Comparison of ENCODE assay signal across 1 cellular context in the genomic region with DNA sequence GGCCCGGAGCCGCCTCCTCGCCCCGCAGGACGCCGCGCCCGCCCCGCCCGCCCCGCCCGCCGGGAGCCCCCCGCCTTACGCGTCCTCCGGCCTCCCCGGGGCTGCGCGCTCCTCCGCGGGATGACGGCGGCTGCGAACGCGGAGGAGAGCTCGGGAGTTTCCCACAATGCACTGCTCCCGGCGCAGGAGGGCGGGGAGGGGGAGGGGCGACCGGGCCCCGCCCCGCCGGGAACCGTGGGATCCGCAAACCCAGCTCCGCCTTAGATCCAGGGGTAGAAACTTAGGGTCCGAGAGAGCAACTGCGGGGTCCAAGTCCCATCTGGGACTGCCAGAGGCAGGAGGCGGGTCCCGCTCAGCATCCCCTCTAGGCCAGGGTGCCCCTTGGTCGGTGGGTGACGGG.
TF ChIP-seq lines count a peak whose summit lies in the region.

A gene (minus strand): TSS at position 140 of the 400 bp plus-strand sequence. CDS start 1,514 bp downstream, outside the sequence.

TF ChIP-seq in HEK293, 187 proteins besides CTCF, POLR2A, EP300 and RAD21 (continued from another document):
- TF ChIP-seq, protein P1, sequence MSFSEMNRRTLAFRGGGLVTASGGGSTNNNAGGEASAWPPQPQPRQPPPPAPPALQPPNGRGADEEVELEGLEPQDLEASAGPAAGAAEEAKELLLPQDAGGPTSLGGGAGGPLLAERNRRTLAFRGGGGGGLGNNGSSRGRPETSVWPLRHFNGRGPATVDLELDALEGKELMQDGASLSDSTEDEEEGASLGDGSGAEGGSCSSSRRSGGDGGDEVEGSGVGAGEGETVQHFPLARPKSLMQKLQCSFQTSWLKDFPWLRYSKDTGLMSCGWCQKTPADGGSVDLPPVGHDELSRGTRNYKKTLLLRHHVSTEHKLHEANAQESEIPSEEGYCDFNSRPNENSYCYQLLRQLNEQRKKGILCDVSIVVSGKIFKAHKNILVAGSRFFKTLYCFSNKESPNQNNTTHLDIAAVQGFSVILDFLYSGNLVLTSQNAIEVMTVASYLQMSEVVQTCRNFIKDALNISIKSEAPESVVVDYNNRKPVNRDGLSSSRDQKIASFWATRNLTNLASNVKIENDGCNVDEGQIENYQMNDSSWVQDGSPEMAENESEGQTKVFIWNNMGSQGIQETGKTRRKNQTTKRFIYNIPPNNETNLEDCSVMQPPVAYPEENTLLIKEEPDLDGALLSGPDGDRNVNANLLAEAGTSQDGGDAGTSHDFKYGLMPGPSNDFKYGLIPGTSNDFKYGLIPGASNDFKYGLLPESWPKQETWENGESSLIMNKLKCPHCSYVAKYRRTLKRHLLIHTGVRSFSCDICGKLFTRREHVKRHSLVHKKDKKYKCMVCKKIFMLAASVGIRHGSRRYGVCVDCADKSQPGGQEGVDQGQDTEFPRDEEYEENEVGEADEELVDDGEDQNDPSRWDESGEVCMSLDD (tag by site-specific recombination; IDR thresholded peaks at IDR 0.05), result no peak
- TF ChIP-seq, protein P2, sequence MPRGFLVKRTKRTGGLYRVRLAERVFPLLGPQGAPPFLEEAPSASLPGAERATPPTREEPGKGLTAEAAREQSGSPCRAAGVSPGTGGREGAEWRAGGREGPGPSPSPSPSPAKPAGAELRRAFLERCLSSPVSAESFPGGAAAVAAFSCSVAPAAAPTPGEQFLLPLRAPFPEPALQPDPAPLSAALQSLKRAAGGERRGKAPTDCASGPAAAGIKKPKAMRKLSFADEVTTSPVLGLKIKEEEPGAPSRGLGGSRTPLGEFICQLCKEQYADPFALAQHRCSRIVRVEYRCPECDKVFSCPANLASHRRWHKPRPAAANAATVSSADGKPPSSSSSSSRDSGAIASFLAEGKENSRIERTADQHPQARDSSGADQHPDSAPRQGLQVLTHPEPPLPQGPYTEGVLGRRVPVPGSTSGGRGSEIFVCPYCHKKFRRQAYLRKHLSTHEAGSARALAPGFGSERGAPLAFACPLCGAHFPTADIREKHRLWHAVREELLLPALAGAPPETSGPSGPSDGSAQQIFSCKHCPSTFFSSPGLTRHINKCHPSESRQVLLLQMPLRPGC (tag by site-specific recombination; IDR thresholded peaks at IDR 0.05), result no peak
- TF ChIP-seq, protein P3, sequence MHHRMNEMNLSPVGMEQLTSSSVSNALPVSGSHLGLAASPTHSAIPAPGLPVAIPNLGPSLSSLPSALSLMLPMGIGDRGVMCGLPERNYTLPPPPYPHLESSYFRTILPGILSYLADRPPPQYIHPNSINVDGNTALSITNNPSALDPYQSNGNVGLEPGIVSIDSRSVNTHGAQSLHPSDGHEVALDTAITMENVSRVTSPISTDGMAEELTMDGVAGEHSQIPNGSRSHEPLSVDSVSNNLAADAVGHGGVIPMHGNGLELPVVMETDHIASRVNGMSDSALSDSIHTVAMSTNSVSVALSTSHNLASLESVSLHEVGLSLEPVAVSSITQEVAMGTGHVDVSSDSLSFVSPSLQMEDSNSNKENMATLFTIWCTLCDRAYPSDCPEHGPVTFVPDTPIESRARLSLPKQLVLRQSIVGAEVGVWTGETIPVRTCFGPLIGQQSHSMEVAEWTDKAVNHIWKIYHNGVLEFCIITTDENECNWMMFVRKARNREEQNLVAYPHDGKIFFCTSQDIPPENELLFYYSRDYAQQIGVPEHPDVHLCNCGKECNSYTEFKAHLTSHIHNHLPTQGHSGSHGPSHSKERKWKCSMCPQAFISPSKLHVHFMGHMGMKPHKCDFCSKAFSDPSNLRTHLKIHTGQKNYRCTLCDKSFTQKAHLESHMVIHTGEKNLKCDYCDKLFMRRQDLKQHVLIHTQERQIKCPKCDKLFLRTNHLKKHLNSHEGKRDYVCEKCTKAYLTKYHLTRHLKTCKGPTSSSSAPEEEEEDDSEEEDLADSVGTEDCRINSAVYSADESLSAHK (tag by site-specific recombination; IDR thresholded peaks at IDR 0.05), result no peak
- TF ChIP-seq, protein P4, sequence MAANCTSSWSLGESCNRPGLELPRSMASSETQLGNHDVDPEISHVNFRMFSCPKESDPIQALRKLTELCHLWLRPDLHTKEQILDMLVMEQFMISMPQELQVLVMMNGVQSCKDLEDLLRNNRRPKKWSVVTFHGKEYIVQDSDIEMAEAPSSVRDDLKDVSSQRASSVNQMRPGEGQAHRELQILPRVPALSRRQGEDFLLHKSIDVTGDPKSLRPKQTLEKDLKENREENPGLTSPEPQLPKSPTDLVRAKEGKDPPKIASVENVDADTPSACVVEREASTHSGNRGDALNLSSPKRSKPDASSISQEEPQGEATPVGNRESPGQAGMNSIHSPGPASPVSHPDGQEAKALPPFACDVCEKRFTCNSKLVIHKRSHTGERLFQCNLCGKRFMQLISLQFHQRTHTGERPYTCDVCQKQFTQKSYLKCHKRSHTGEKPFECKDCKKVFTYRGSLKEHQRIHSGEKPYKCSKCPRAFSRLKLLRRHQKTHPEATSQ (tag by site-specific recombination; IDR thresholded peaks at IDR 0.05), result no peak
- TF ChIP-seq ZNF10 (tag by site-specific recombination; IDR thresholded peaks at IDR 0.05) (no peak), HOXA7 (CRISPR knock-in tag; IDR thresholded peaks at IDR 0.05; ENCODE audit: borderline replicate concordance) (no peak), KLF1 (tag by site-specific recombination; IDR thresholded peaks at IDR 0.05) (peak; percentile 47; the same call in 1 of the 2 replicates), SP2 (tag by site-specific recombination; IDR thresholded peaks at IDR 0.05) (peak; percentile 66), SP3 (tag by site-specific recombination; IDR thresholded peaks at IDR 0.05) (peak; percentile 75), WT1 (tag by site-specific recombination; IDR thresholded peaks at IDR 0.05) (no peak), ZXDB (tag by site-specific recombination; IDR thresholded peaks at IDR 0.05) (no peak), ZNF571 (tag by site-specific recombination; IDR thresholded peaks at IDR 0.05) (no peak), KLF7 (tag by site-specific recombination; IDR thresholded peaks at IDR 0.05; ENCODE audit: borderline replicate concordance) (peak; percentile 27; the same call in 1 of the 2 replicates), ZNF121 (tag by site-specific recombination; IDR thresholded peaks at IDR 0.05) (0 out of 2 replicates have a peak, but pooled peaks have one; percentile 39), FEZF1 (tag by site-specific recombination; IDR thresholded peaks at IDR 0.05) (no peak), ZNF791 (tag by site-specific recombination; IDR thresholded peaks at IDR 0.05) (no peak), ZBTB17 (tag by site-specific recombination; IDR thresholded peaks at IDR 0.05) (no peak), SCRT2 (tag by site-specific recombination; IDR thresholded peaks at IDR 0.05) (no peak), ZNF837 (tag by site-specific recombination; IDR thresholded peaks at IDR 0.05) (no peak)
- TF ChIP-seq, protein P5, sequence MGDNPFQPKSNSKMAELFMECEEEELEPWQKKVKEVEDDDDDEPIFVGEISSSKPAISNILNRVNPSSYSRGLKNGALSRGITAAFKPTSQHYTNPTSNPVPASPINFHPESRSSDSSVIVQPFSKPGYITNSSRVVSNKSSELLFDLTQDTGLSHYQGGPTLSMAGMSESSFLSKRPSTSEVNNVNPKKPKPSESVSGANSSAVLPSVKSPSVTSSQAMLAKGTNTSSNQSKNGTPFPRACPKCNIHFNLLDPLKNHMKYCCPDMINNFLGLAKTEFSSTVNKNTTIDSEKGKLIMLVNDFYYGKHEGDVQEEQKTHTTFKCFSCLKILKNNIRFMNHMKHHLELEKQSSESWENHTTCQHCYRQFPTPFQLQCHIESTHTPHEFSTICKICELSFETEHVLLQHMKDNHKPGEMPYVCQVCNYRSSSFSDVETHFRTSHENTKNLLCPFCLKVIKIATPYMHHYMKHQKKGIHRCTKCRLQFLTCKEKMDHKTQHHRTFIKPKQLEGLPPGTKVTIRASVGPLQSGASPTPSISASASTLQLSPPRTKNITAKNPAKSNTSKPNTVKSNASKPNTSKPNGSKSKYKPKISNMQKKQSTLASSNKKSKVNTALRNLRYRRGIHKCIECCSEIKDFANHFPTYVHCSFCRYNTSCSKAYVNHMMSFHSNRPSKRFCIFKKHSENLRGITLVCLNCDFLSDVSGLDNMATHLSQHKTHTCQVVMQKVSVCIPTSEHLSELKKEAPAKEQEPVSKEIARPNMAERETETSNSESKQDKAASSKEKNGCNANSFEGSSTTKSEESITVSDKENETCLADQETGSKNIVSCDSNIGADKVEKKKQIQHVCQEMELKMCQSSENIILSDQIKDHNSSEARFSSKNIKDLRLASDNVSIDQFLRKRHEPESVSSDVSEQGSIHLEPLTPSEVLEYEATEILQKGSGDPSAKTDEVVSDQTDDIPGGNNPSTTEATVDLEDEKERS (tag by site-specific recombination; IDR thresholded peaks at IDR 0.05), result no peak
- TF ChIP-seq, protein P6, sequence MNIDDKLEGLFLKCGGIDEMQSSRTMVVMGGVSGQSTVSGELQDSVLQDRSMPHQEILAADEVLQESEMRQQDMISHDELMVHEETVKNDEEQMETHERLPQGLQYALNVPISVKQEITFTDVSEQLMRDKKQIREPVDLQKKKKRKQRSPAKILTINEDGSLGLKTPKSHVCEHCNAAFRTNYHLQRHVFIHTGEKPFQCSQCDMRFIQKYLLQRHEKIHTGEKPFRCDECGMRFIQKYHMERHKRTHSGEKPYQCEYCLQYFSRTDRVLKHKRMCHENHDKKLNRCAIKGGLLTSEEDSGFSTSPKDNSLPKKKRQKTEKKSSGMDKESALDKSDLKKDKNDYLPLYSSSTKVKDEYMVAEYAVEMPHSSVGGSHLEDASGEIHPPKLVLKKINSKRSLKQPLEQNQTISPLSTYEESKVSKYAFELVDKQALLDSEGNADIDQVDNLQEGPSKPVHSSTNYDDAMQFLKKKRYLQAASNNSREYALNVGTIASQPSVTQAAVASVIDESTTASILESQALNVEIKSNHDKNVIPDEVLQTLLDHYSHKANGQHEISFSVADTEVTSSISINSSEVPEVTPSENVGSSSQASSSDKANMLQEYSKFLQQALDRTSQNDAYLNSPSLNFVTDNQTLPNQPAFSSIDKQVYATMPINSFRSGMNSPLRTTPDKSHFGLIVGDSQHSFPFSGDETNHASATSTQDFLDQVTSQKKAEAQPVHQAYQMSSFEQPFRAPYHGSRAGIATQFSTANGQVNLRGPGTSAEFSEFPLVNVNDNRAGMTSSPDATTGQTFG (tag by site-specific recombination; IDR thresholded peaks at IDR 0.05; ENCODE audit: borderline replicate concordance), result no peak
- TF ChIP-seq, protein P7, sequence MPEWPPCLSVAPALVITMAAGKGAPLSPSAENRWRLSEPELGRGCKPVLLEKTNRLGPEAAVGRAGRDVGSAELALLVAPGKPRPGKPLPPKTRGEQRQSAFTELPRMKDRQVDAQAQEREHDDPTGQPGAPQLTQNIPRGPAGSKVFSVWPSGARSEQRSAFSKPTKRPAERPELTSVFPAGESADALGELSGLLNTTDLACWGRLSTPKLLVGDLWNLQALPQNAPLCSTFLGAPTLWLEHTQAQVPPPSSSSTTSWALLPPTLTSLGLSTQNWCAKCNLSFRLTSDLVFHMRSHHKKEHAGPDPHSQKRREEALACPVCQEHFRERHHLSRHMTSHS (tag by site-specific recombination; IDR thresholded peaks at IDR 0.05), result no peak
